26 cellular contexts compared by ENCODE assay signal in the genomic region with DNA sequence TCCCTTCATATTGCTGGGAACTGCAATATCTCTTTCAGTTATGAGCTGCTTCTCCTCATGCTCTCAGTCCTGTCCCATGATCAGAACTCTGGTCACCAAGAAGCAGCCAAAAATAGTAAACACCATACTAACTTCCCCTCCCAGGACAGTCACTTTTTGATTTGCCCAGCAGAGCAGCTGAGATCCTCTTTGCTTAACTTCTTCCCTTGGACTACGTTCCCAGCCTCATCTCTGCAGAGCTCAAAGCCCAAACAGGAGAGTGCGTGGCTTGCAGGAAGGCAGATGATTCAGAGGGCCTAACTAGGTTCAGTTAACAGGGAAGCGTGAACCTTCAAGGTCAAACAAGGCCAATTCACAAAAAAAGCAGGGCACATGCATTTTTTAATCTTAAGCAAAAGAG.
"Had no signal": no experiment of that assay in that cellular context is flagged by ENCODE, and none has a peak within 500 bp of the region (broad histone marks: within the 10 kb centered on the region; RNA-seq: fewer than 3 reads in every experiment).

No MANE protein-coding gene starts in this region.

- ATAC-seq: activated CD4-positive, CD25-positive, alpha-beta regulatory T cell treated with anti-CD3 and anti-CD28 coated beads, Interleukin-2, amount 50 U/mL, for 24 hours; activated T-cell treated with anti-CD3 and anti-CD28 coated beads, Interleukin-2, amount 50 U/mL, for 72 hours; gastroesophageal sphincter had no signal

- H3K4me1 ChIP-seq: gastroesophageal sphincter had no signal

- H3K4me3 ChIP-seq: coronary artery, gastroesophageal sphincter, heart left ventricle, thoracic aorta had no signal

- H3K9me3 ChIP-seq: gastroesophageal sphincter, heart left ventricle, thoracic aorta had no signal

- H3K4me1 Mint-ChIP-seq: activated CD4-positive, alpha-beta T cell treated with anti-CD3 and anti-CD28 coated beads, Interleukin-2, amount 10 ng/mL, durations not matched to agents 24 days and 14 days; activated naive CD8-positive, alpha-beta T cell treated with anti-CD3 and anti-CD28 coated beads, Interleukin-2, amount 10 ng/mL, durations not matched to agents 7 days and 5 days; endodermal cell; naive B cell; neural crest cell had no signal

- H3K27me3 Mint-ChIP-seq: activated CD4-positive, alpha-beta memory T cell treated with anti-CD3 and anti-CD28 coated beads, Interleukin-2, amount 10 ng/mL, durations not matched to agents 7 days and 5 days; activated CD4-positive, alpha-beta T cell treated with anti-CD3 and anti-CD28 coated beads, Interleukin-2, amount 10 ng/mL, durations not matched to agents 24 days and 14 days; naive B cell; type B pancreatic cell had no signal

- H3K4me3 Mint-ChIP-seq: activated CD4-positive, alpha-beta memory T cell treated with anti-CD3 and anti-CD28 coated beads, Interleukin-2, amount 10 ng/mL, durations not matched to agents 7 days and 5 days; activated CD4-positive, alpha-beta T cell treated with anti-CD3 and anti-CD28 coated beads, Interleukin-2, amount 10 ng/mL, durations not matched to agents 24 days and 14 days; activated naive CD4-positive, alpha-beta T cell treated with anti-CD3 and anti-CD28 coated beads for 36 hours; activated naive CD8-positive, alpha-beta T cell treated with anti-CD3 and anti-CD28 coated beads, Interleukin-2, amount 10 ng/mL, durations not matched to agents 7 days and 5 days; activated T-cell treated with anti-CD3 and anti-CD28 coated beads, Interleukin-2, amount 50 U/mL, for 72 hours; endodermal cell; naive B cell; neural crest cell; type B pancreatic cell had no signal

- H3K27me3 ChIP-seq: gastroesophageal sphincter, heart left ventricle had no signal

- H3K27ac Mint-ChIP-seq: activated CD4-positive, alpha-beta memory T cell treated with anti-CD3 and anti-CD28 coated beads, Interleukin-2, amount 10 ng/mL, durations not matched to agents 7 days and 5 days; activated CD4-positive, alpha-beta T cell treated with anti-CD3 and anti-CD28 coated beads, Interleukin-2, amount 10 ng/mL, durations not matched to agents 24 days and 14 days; activated naive CD4-positive, alpha-beta T cell treated with anti-CD3 and anti-CD28 coated beads for 36 hours; activated naive CD8-positive, alpha-beta T cell treated with anti-CD3 and anti-CD28 coated beads, Interleukin-2, amount 10 ng/mL, durations not matched to agents 7 days and 5 days; activated T-cell treated with anti-CD3 and anti-CD28 coated beads, Interleukin-2, amount 50 U/mL, for 72 hours; endodermal cell; type B pancreatic cell had no signal

- H3K36me3 ChIP-seq: gastroesophageal sphincter, heart left ventricle, thoracic aorta had no signal

- H3K27ac ChIP-seq: coronary artery, gastroesophageal sphincter, heart left ventricle, thoracic aorta, VCaP had no signal

- DNase-seq: activated CD4-positive, alpha-beta memory T cell treated with anti-CD3 and anti-CD28 coated beads, Interleukin-2, amount 10 ng/mL, durations not matched to agents 7 days and 5 days; activated CD4-positive, alpha-beta T cell treated with anti-CD3 and anti-CD28 coated beads, Interleukin-2, amount 10 ng/mL, durations not matched to agents 24 days and 14 days; activated effector memory CD4-positive, alpha-beta T cell treated with Interleukin-2 at 50 U/mL for 16 hours; activated naive CD4-positive, alpha-beta T cell treated with anti-CD3 and anti-CD28 coated beads for 36 hours; activated naive CD8-positive, alpha-beta T cell treated with anti-CD3 and anti-CD28 coated beads, Interleukin-2, amount 10 ng/mL, durations not matched to agents 7 days and 5 days; activated T-cell treated with anti-CD3 and anti-CD28 coated beads, Interleukin-2, amount 50 U/mL, for 72 hours; cerebellar nuclear complex; endodermal cell; heart left ventricle; islet precursor cell; left cardiac atrium; mesendoderm; naive B cell; occipital lobe; retina; stimulated activated CD4-positive, alpha-beta T cell treated with anti-CD3 and anti-CD28 coated beads, Interleukin-2, amount 100 ng/mL, for 48 hours; stimulated activated CD8-positive, alpha-beta memory T cell treated with anti-CD3 and anti-CD28 coated beads, Interleukin-4, amount 100 ng/mL, for 48 hours; stimulated activated naive CD4-positive, alpha-beta T cell; T-helper 2 cell had no signal

- H3K9me3 Mint-ChIP-seq: activated CD4-positive, alpha-beta memory T cell treated with anti-CD3 and anti-CD28 coated beads, Interleukin-2, amount 10 ng/mL, durations not matched to agents 7 days and 5 days; activated CD4-positive, alpha-beta T cell treated with anti-CD3 and anti-CD28 coated beads, Interleukin-2, amount 10 ng/mL, durations not matched to agents 24 days and 14 days; activated naive CD4-positive, alpha-beta T cell treated with anti-CD3 and anti-CD28 coated beads for 36 hours; activated naive CD8-positive, alpha-beta T cell treated with anti-CD3 and anti-CD28 coated beads, Interleukin-2, amount 10 ng/mL, durations not matched to agents 7 days and 5 days; activated T-cell treated with anti-CD3 and anti-CD28 coated beads, Interleukin-2, amount 50 U/mL, for 72 hours; endodermal cell; naive B cell; neural crest cell; type B pancreatic cell had no signal
